Comparison of ENCODE assay signal across 13 cellular contexts in the genomic region with DNA sequence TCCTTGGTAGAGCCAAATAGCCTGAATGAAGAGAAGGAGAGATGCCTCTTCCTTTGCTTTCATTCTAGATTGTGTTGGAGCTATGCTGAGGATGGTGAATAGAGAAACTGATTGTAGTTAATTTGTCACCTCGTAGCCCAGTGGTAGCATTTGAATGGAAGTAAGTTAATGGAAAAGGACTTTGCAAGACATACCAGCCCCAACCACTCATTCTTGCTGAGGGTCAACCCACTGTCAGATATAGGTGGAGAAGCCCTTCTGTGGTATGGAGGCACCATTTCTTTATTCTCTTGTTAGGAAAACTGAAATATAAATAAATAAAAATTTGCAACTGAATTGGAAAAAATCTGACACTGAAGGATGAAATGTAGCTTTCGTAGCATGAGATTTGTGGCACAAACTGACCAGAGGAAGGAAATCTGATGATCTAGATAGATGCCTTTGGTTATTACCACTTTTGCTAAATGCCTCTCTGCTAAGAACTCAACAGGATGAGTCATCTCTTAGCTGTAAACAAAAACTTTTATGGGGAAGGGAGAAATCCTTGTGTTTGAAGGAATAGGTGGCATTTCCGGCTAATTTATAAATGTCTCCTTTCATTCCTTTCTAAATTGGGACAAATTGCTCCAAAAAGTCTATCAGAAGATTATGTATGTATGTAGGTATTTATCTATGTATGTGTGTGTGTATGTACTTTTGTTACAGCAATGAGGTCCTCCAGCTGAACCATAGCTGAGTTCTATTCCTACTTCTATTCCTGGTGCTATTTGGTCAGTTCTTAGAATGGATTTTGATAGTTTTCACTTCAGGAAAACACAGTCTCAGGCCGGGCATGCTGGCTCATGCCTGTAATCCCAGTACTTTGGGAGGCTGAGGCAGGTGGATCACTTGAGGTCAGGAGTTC.
DNase-seq lines count a peak whose midpoint lies in the region; ATAC-seq, FAIRE-seq and TF ChIP-seq lines count a peak whose summit lies in the region.
"Had no signal": no experiment of that assay in that cellular context is flagged by ENCODE, and none has a peak within 500 bp of the region (broad histone marks: within the 10 kb centered on the region; RNA-seq: fewer than 3 reads in every experiment).

No MANE protein-coding gene starts in this region.

- no peak for TF ChIP-seq CTCF in upper lobe of left lung (IDR thresholded peaks at IDR 0.05)

- in situ Hi-C loops in GM23248 (cut with MboI): no loop called here

- DNase-seq in GM23248 (peak; percentile 79), SJSA1 (ENCODE audit: low read depth in 1 of 2, low spot score in 2 of 2) (peak in 1 of 2 experiments; percentile 90), fibroblast of gingiva (ENCODE audit: low read depth) (peak; percentile 74), urothelium cell line (ENCODE audit: low spot score) (peak; percentile 54), upper lobe of left lung (no peak), GM12891 (ENCODE audit: insufficient read length, low spot score) (no peak)
- DNase-seq: adrenal gland, left colon, NCI-H1105 treated with DMSO at 0.1 percent for 48 hours, NCI-H69, psoas muscle had no signal

- H3F3A ChIP-seq in GM23248 (ENCODE audit: insufficient read depth): peaks cover 23% of the 10 kb centered on the region

- no peak overlapping the region for H2AFZ ChIP-seq in GM23248

- no peaks in the 10 kb centered on the region for H3K9me3 ChIP-seq in GM23248 (ENCODE audit: low read depth)
- H3K9me3 ChIP-seq in SJSA1 (replicated peaks): no peaks in the 10 kb centered on the region
- H3K9me3 ChIP-seq in upper lobe of left lung: no peaks in the 10 kb centered on the region
- H3K9me3 ChIP-seq: adrenal gland, psoas muscle had no signal

- peak; percentile 30 for FAIRE-seq in urothelium cell line (lab: Jason Lieb, UNC)
- FAIRE-seq in GM12891 (lab: Jason Lieb, UNC): no peak
- FAIRE-seq: H1 had no signal

- H3K4me2 ChIP-seq in GM23248 (ENCODE audit: unreplicated experiment): peak overlapping the region; percentile 46

- no peak overlapping the region for H3K9ac ChIP-seq in GM23248

- peak overlapping the region; percentile 24 for H3K27ac ChIP-seq in GM23248
- peak overlapping the region; percentile 60 for H3K27ac ChIP-seq in SJSA1
- peak overlapping the region in 1 of 4 donors; percentile 4 for H3K27ac ChIP-seq in upper lobe of left lung
- H3K27ac ChIP-seq: adrenal gland, psoas muscle had no signal

- no peaks in the 10 kb centered on the region for H3K27me3 ChIP-seq in GM23248 (replicated peaks; ENCODE audit: insufficient read depth)
- no peaks in the 10 kb centered on the region for H3K27me3 ChIP-seq in SJSA1 (replicated peaks)
- no peaks in the 10 kb centered on the region for H3K27me3 ChIP-seq in upper lobe of left lung
- H3K27me3 ChIP-seq: adrenal gland had no signal

- no peak for TF ChIP-seq POLR2A in upper lobe of left lung (IDR thresholded peaks at IDR 0.05)
- no peak for TF ChIP-seq POLR2A in GM12891 (IDR thresholded peaks at IDR 0.05; ENCODE audit: low read depth, low read length)

- H3K4me3 ChIP-seq in GM23248: no peak overlapping the region
- H3K4me3 ChIP-seq in SJSA1: no peak overlapping the region
- no peak overlapping the region for H3K4me3 ChIP-seq in upper lobe of left lung
- H3K4me3 ChIP-seq: adrenal gland, psoas muscle had no signal

- 58 to 74% methylated on average over 4 of the region's 4 CpGs for WGBS in GM23248 (ENCODE audit: low coverage in 1 of 2, low lambda C conversion rate in 2 of 2, missing lambda C conversion rate in 2 of 2), 2 experiments
- WGBS in upper lobe of left lung, 2 donors: 73 to 74% methylated on average over 4 of the region's 4 CpGs

- H3K9me2 ChIP-seq in GM23248 (ENCODE audit: insufficient read depth): no peaks in the 10 kb centered on the region

- H4K20me1 ChIP-seq in GM23248 (ENCODE audit: insufficient read depth): no peaks in the 10 kb centered on the region

- ATAC-seq in upper lobe of left lung (ENCODE audit: low FRiP score in 2 of 2): no peak
- ATAC-seq in HG03457 (IDR thresholded peaks at IDR 0.05; ENCODE audit: unreplicated experiment): no peak
- ATAC-seq: left colon, psoas muscle had no signal

- peaks cover 24% of the 10 kb centered on the region for H3K4me1 ChIP-seq in GM23248 (ENCODE audit: insufficient read depth)
- peaks cover 34% of the 10 kb centered on the region for H3K4me1 ChIP-seq in SJSA1 (replicated peaks)
- H3K4me1 ChIP-seq in upper lobe of left lung: peaks cover 7 to 11% (median 8%) of the 10 kb centered on the region in 4 donors
- H3K4me1 ChIP-seq: adrenal gland, psoas muscle had no signal

- peaks cover 47% of the 10 kb centered on the region for H3K79me2 ChIP-seq in GM23248 (ENCODE audit: insufficient read depth)

- H3K36me3 ChIP-seq in GM23248 (ENCODE audit: low read depth) (peaks cover 9% of the 10 kb centered on the region; the same call in 1 of the 2 replicates), SJSA1 (peaks cover 56% of the 10 kb centered on the region), upper lobe of left lung (no peaks in the 10 kb centered on the region)
- H3K36me3 ChIP-seq: adrenal gland had no signal

- TF ChIP-seq EP300 in upper lobe of left lung (IDR thresholded peaks at IDR 0.05): no peak

TF ChIP-seq in GM12891, 5 proteins besides CTCF, POLR2A, EP300 and RAD21:
- no peak for TF ChIP-seq SPI1 (IDR thresholded peaks at IDR 0.05; ENCODE audit: low read depth, low read length)
- no peak for TF ChIP-seq POLR2AphosphoS5 (IDR thresholded peaks at IDR 0.05; ENCODE audit: low read depth, low read length)
- no peak for TF ChIP-seq POU2F2 (IDR thresholded peaks at IDR 0.05; ENCODE audit: low read depth, low read length)
- no peak for TF ChIP-seq PAX5 (IDR thresholded peaks at IDR 0.05; ENCODE audit: insufficient read depth, low read length, severe bottlenecking)
- no peak for TF ChIP-seq TAF1 (IDR thresholded peaks at IDR 0.05; ENCODE audit: low read depth, low read length)

Comparison
In these comparisons a context has a peak if more than half of its experiments do, and no peak if none do; other contexts are left out.
1. DNase-seq: peak in GM23248 (single experiment), fibroblast of gingiva (single experiment) and urothelium cell line (single experiment); none in upper lobe of left lung (0 of 2) and GM12891 (single experiment).